Comparison of ENCODE assay signal across 20 cellular contexts in the genomic region with DNA sequence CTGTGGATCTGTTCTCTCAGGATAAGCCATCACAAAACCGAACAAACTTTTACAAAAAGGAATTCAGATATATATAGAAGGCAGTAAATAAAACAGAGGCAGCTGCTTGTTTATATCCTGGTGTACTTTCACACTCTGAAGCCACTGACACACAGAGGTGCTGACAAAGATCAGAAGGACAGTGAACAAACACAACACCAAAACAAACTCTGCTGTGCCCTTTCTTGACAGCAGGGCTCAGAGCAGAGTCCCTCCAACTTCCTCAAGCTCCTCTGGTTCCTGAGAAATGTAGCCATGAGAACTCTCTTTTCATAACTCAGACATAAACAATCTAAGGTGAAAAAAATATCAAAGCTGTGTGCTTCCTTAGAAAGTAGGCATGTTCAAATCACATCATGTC.
A peak's percentile ranks its signal among the peaks of the same experiment; 100 is the strongest.
DNase-seq lines count a peak whose midpoint lies in the region; ATAC-seq and TF ChIP-seq lines count a peak whose summit lies in the region.
"Had no signal": no experiment of that assay in that cellular context is flagged by ENCODE, and none has a peak within 500 bp of the region (broad histone marks: within the 10 kb centered on the region; RNA-seq: fewer than 3 reads in every experiment).

No MANE protein-coding gene starts in this region.

- H3K36me3 ChIP-seq in cardiac muscle cell, result no peaks in the 10 kb centered on the region
- H3K36me3 ChIP-seq: BLaER1 treated with 17β-estradiol and CSF1 and Interleukin-3, amounts not matched to agents 10 nM and 100 nM; esophagus squamous epithelium; tibial artery had no signal

- peaks cover 20% of the 10 kb centered on the region for H3K9me3 Mint-ChIP-seq in activated naive CD8-positive, alpha-beta T cell treated with anti-CD3 and anti-CD28 coated beads, Interleukin-2, amount 50 U/mL, for 24 hours
- H3K9me3 Mint-ChIP-seq: brain had no signal

- no peaks in the 10 kb centered on the region for H3K27me3 Mint-ChIP-seq in activated naive CD8-positive, alpha-beta T cell treated with anti-CD3 and anti-CD28 coated beads, Interleukin-2, amount 50 U/mL, for 24 hours
- H3K27me3 Mint-ChIP-seq: activated naive CD4-positive, alpha-beta T cell treated with anti-CD3 and anti-CD28 coated beads, Interleukin-2, amount 50 U/mL, for 24 hours; activated T-cell treated with anti-CD3 and anti-CD28 coated beads, Interleukin-2, amount 50 U/mL, for 24 hours had no signal

- H3K4me3 Mint-ChIP-seq in activated naive CD8-positive, alpha-beta T cell treated with anti-CD3 and anti-CD28 coated beads, Interleukin-2, amount 50 U/mL, for 24 hours, result no peak overlapping the region
- H3K4me3 Mint-ChIP-seq: activated naive CD4-positive, alpha-beta T cell treated with anti-CD3 and anti-CD28 coated beads, Interleukin-2, amount 50 U/mL, for 24 hours; activated T-cell treated with anti-CD3 and anti-CD28 coated beads, Interleukin-2, amount 50 U/mL, for 24 hours; brain had no signal

- H3K4me3 ChIP-seq in cardiac muscle cell, result no peak overlapping the region
- H3K4me3 ChIP-seq: BLaER1 treated with 17β-estradiol and CSF1 and Interleukin-3, amounts not matched to agents 10 nM and 100 nM; esophagus squamous epithelium; SK-N-MC; tibial artery had no signal

- H3K9me3 ChIP-seq in cardiac muscle cell (ENCODE audit: low read depth), result no peaks in the 10 kb centered on the region
- H3K9me3 ChIP-seq: BLaER1 treated with 17β-estradiol and CSF1 and Interleukin-3, amounts not matched to agents 10 nM and 100 nM; esophagus squamous epithelium; tibial artery had no signal

- TF ChIP-seq CTCF in cardiac muscle cell (IDR thresholded peaks at IDR 0.05; ENCODE audit: low read depth, low read length) (no peak), GM10266 (IDR thresholded peaks at IDR 0.05; ENCODE audit: control insufficient read depth, insufficient read depth, low read depth, missing control alignments) (no peak)

- no peak for ATAC-seq in left ventricle myocardium superior
- peak; percentile 82 for ATAC-seq in left colon
- no peak for ATAC-seq in activated naive CD8-positive, alpha-beta T cell treated with anti-CD3 and anti-CD28 coated beads, Interleukin-2, amount 50 U/mL, for 24 hours

- H3K27ac Mint-ChIP-seq in activated naive CD8-positive, alpha-beta T cell treated with anti-CD3 and anti-CD28 coated beads, Interleukin-2, amount 50 U/mL, for 24 hours, result no peak overlapping the region
- H3K27ac Mint-ChIP-seq: activated naive CD4-positive, alpha-beta T cell treated with anti-CD3 and anti-CD28 coated beads, Interleukin-2, amount 50 U/mL, for 24 hours; activated T-cell treated with anti-CD3 and anti-CD28 coated beads, Interleukin-2, amount 50 U/mL, for 24 hours had no signal

- H3K27me3 ChIP-seq in cardiac muscle cell, result no peaks in the 10 kb centered on the region
- H3K27me3 ChIP-seq: BLaER1 treated with 17β-estradiol and CSF1 and Interleukin-3, amounts not matched to agents 10 nM and 100 nM; esophagus squamous epithelium; tibial artery had no signal

- no peaks in the 10 kb centered on the region for H3K36me3 Mint-ChIP-seq in activated naive CD8-positive, alpha-beta T cell treated with anti-CD3 and anti-CD28 coated beads, Interleukin-2, amount 50 U/mL, for 24 hours (ENCODE audit: low read depth)
- H3K36me3 Mint-ChIP-seq: activated naive CD4-positive, alpha-beta T cell treated with anti-CD3 and anti-CD28 coated beads, Interleukin-2, amount 50 U/mL, for 24 hours; brain had no signal

- peaks cover 18% of the 10 kb centered on the region for H3K4me1 ChIP-seq in cardiac muscle cell (ENCODE audit: low read depth)
- H3K4me1 ChIP-seq: BLaER1 treated with 17β-estradiol and CSF1 and Interleukin-3, amounts not matched to agents 10 nM and 100 nM; esophagus squamous epithelium; tibial artery had no signal

- DNase-seq in cardiac muscle cell (ENCODE audit: low read depth in 1 of 2, low spot score in 1 of 2) (no peak), left ventricle myocardium superior (no peak), OCI-M1 (lab: John Stamatoyannopoulos, UW) (peak; percentile 57), left colon (no peak), GM10266 (ENCODE audit: extremely low spot score) (no peak), mucosa of gallbladder (ENCODE audit: low spot score) (no peak)
- no peak for DNase-seq in activated CD4-positive, alpha-beta T cell treated with anti-CD3 and anti-CD28 coated beads, Interleukin-2, amount 50 U/mL, for 4 hours
- DNase-seq in activated naive CD8-positive, alpha-beta T cell treated with anti-CD3 and anti-CD28 coated beads, Interleukin-2, amount 50 U/mL, for 24 hours, result no peak
- DNase-seq: activated CD4-positive, alpha-beta T cell treated with anti-CD3 and anti-CD28 coated beads, Interleukin-2, amount 50 U/mL, for 1 hour; activated T-cell treated with anti-CD3 and anti-CD28 coated beads, Interleukin-2, amount 50 U/mL, for 24 hours; dermis blood vessel endothelial cell; esophagus squamous epithelium; kidney glomerular epithelial cell; NCI-H1694 treated with DMSO at 0.1 percent for 48 hours; NCI-H510A; tibial artery had no signal

- peak overlapping the region; percentile 30 for H3K27ac ChIP-seq in cardiac muscle cell
- H3K27ac ChIP-seq: BLaER1 treated with 17β-estradiol and CSF1 and Interleukin-3, amounts not matched to agents 10 nM and 100 nM; esophagus squamous epithelium; SK-N-MC; tibial artery had no signal

- no peaks in the 10 kb centered on the region for H3K4me1 Mint-ChIP-seq in activated naive CD8-positive, alpha-beta T cell treated with anti-CD3 and anti-CD28 coated beads, Interleukin-2, amount 50 U/mL, for 24 hours
- H3K4me1 Mint-ChIP-seq: activated naive CD4-positive, alpha-beta T cell treated with anti-CD3 and anti-CD28 coated beads, Interleukin-2, amount 50 U/mL, for 24 hours had no signal

- intact Hi-C loops in left ventricle myocardium superior (cut with micrococcal nuclease) (no loop called here), left colon (cut with DNase I, micrococcal nuclease) (no loop called here)
